ENCODE assay signal across 8 cellular contexts in the genomic region with DNA sequence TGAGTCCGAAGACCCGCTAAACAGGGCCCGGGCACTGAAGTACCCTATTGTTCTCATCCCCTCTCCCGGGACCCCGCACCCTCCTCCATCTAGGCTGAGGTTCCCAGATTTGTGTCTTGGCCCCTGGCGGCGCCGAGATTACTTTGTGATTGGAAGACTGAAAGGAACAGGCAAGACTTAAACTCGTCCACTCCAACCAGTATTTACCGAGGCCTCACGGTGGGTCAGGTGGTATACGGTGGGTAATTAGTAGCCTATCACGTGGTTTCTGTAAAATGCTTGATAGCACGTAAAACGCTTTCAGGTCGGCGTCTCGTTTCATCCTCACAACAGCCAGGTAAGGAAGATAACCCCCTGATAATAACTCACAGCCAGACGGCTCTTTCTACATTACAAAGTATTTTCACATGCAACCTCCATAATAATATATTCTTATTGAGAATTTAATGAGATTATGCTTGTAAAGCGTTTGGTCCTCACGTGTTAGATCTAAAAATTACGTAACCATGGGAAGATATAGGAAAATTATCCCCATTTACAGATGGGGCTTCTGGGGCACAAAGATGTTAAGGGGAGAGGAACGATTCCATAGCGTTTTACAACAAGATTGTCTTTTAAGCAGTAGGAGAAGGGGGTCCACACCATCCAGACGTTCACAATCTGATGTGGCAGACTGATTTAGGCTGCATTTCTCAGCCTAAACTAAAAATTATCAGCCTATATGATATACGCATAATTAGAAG. TPM values are rescaled to one million over a fixed set of nuclear protein-coding genes. Genes with fewer than 3 reads are reported as not detected.
A peak's percentile ranks its signal among the peaks of the same experiment; 100 is the strongest.
DNase-seq lines count a peak whose midpoint lies in the region; ATAC-seq and TF ChIP-seq lines count a peak whose summit lies in the region.

No MANE protein-coding gene starts in this region.

- H3F3A ChIP-seq in neural progenitor cell (ENCODE audit: low read depth), result peaks cover 19% of the 10 kb centered on the region

- H3K4me3 Mint-ChIP-seq in activated naive CD4-positive, alpha-beta T cell treated with anti-CD3 and anti-CD28 coated beads, Interleukin-2, amount 10 ng/mL, durations not matched to agents 7 days and 5 days, result peak overlapping the region; percentile 95
- peak overlapping the region; percentile 99 for H3K4me3 Mint-ChIP-seq in neural progenitor cell

- no peaks in the 10 kb centered on the region for H3K27me3 ChIP-seq in gastroesophageal sphincter
- no peaks in the 10 kb centered on the region for H3K27me3 ChIP-seq in neural progenitor cell

- H3K27me3 Mint-ChIP-seq in activated naive CD4-positive, alpha-beta T cell treated with anti-CD3 and anti-CD28 coated beads, Interleukin-2, amount 10 ng/mL, durations not matched to agents 7 days and 5 days, result no peaks in the 10 kb centered on the region
- H3K27me3 Mint-ChIP-seq in neural progenitor cell (ENCODE audit: insufficient read depth, low read depth), result no peaks in the 10 kb centered on the region

- H3K4me3 ChIP-seq in gastroesophageal sphincter (peak overlapping the region; percentile 82 to 91), neural progenitor cell (peak overlapping the region; percentile 90)

- peak overlapping the region; percentile 68 for H2AFZ ChIP-seq in neural progenitor cell (replicated peaks)

- H3K9me3 ChIP-seq in gastroesophageal sphincter (no peaks in the 10 kb centered on the region), neural progenitor cell (ENCODE audit: low read depth) (no peaks in the 10 kb centered on the region)

- no peaks in the 10 kb centered on the region for H3K36me3 ChIP-seq in gastroesophageal sphincter
- H3K36me3 ChIP-seq in neural progenitor cell, result no peaks in the 10 kb centered on the region

- TF ChIP-seq EP300 in gastroesophageal sphincter (IDR thresholded peaks at IDR 0.05), result no peak

- peak overlapping the region; percentile 94 for H3K27ac Mint-ChIP-seq in activated naive CD4-positive, alpha-beta T cell treated with anti-CD3 and anti-CD28 coated beads, Interleukin-2, amount 10 ng/mL, durations not matched to agents 7 days and 5 days
- H3K27ac Mint-ChIP-seq in neural progenitor cell, result peak overlapping the region; percentile 98

- H3K27ac ChIP-seq in gastroesophageal sphincter (peak overlapping the region; percentile 91 to 99 (median 98)), neural progenitor cell (peak overlapping the region; percentile 92)

- 5 to 6% methylated on average over 11 to 19 of the region's 26 CpGs for WGBS in gastroesophageal sphincter (ENCODE audit: low coverage in 1 of 2), 2 donors

- H3K36me3 Mint-ChIP-seq in activated naive CD4-positive, alpha-beta T cell treated with anti-CD3 and anti-CD28 coated beads, Interleukin-2, amount 10 ng/mL, durations not matched to agents 7 days and 5 days, result peaks cover 1% of the 10 kb centered on the region
- peaks cover 17% of the 10 kb centered on the region for H3K36me3 Mint-ChIP-seq in neural progenitor cell

- H3K4me1 ChIP-seq in gastroesophageal sphincter (peaks cover 0 to 39% (median 5%) of the 10 kb centered on the region in 3 donors), neural progenitor cell (peaks cover 9% of the 10 kb centered on the region)

- H3K4me1 Mint-ChIP-seq in activated naive CD4-positive, alpha-beta T cell treated with anti-CD3 and anti-CD28 coated beads, Interleukin-2, amount 10 ng/mL, durations not matched to agents 7 days and 5 days, result peaks cover 29% of the 10 kb centered on the region
- H3K4me1 Mint-ChIP-seq in neural progenitor cell, result peaks cover 24% of the 10 kb centered on the region

- no peak for TF ChIP-seq CTCF in gastroesophageal sphincter (IDR thresholded peaks at IDR 0.05)
- no peak for TF ChIP-seq CTCF in neural progenitor cell (IDR thresholded peaks at IDR 0.05)

- H3K9me3 Mint-ChIP-seq in activated naive CD4-positive, alpha-beta T cell treated with anti-CD3 and anti-CD28 coated beads, Interleukin-2, amount 10 ng/mL, durations not matched to agents 7 days and 5 days, result no peaks in the 10 kb centered on the region
- H3K9me3 Mint-ChIP-seq in neural progenitor cell, result peaks cover 4% of the 10 kb centered on the region

- peak; percentile 94 for DNase-seq in DMS53 (lab: John Stamatoyannopoulos, UW)
- peak; percentile 60 for DNase-seq in HK-2 (ENCODE audit: unreplicated experiment)
- DNase-seq in NCI-H82 treated with DMSO at 0.1 percent for 48 hours (lab: John Stamatoyannopoulos, UW; ENCODE audit: unreplicated experiment), result peak; percentile 72
- DNase-seq in activated naive CD4-positive, alpha-beta T cell treated with anti-CD3 and anti-CD28 coated beads, Interleukin-2, amount 10 ng/mL, durations not matched to agents 7 days and 5 days, result peak; percentile 63
- DNase-seq in neural progenitor cell (ENCODE audit: low spot score), result peak; percentile 86
- no peak for DNase-seq in GM03348 (ENCODE audit: low spot score)

- peaks cover 23% of the 10 kb centered on the region for H4K20me1 ChIP-seq in neural progenitor cell (ENCODE audit: low read depth)

- peak overlapping the region; percentile 93 for H3K4me2 ChIP-seq in neural progenitor cell

- ATAC-seq in GM21381 (IDR thresholded peaks at IDR 0.05; ENCODE audit: unreplicated experiment) (peak; percentile 47), gastroesophageal sphincter (peak; percentile 64)

- CTCF ChIA-PET in activated naive CD4-positive, alpha-beta T cell treated with anti-CD3 and anti-CD28 coated beads, Interleukin-2, amount 10 ng/mL, durations not matched to agents 7 days and 5 days (lab: Charles Lee), result interaction anchor here (1.1 to 1.8 kb wide), 3 partner anchors 14 to 21 kb away, joined by 4 to 5 read pairs (median 5); no protein-coding TSS in a partner anchor

- H3K9ac ChIP-seq in neural progenitor cell, result peak overlapping the region; percentile 66

- no peak for TF ChIP-seq POLR2A in gastroesophageal sphincter (IDR thresholded peaks at IDR 0.05)

- peaks cover 52% of the 10 kb centered on the region for H3K79me2 ChIP-seq in neural progenitor cell (ENCODE audit: low read depth)

RNA-seq across cellular contexts. Expression of a gene that starts 0.6 kb away (rescaled TPM):
- total RNA-seq in gastroesophageal sphincter (100 to 1,000 TPM in 1 of 4 donors, 10 to 100 TPM in 3; 68.2 to 104 (median 88.2) TPM), neural progenitor cell (ENCODE audit: low replicate concordance) (68.2 and 104 TPM in 2 replicates)
